34 cellular contexts compared by ENCODE assay signal in genomic region chr3:147540921-147541320, GRCh38.
"Had no signal": no experiment of that assay in that cellular context is flagged by ENCODE, and none has a peak within 500 bp of the region (broad histone marks: within the 10 kb centered on the region; RNA-seq: fewer than 3 reads in every experiment).

No MANE protein-coding gene starts in this region.

- H3K27me3 ChIP-seq: MG63 had no signal

- DNase-seq: Kasumi-1, MG63, MM.1S, MV-4-11, NCI-H1048, NCI-H1092, NCI-H1092 treated with DMSO at 0.1 percent for 48 hours, NCI-H1105, NCI-H1105 treated with DMSO at 0.1 percent for 48 hours, NCI-H1417 treated with DMSO at 0.1 percent for 48 hours, NCI-H1436, NCI-H1436 treated with DMSO at 0.1 percent for 48 hours, NCI-H146, NCI-H1694, NCI-H1694 treated with DMSO at 0.1 percent for 48 hours, NCI-H187, NCI-H187 treated with DMSO at 0.1 percent for 48 hours, NCI-H1930, NCI-H2029, NCI-H2029 treated with DMSO at 0.1 percent for 48 hours, NCI-H2081, NCI-H2081 treated with DMSO at 0.1 percent for 48 hours, NCI-H2107, NCI-H2171, NCI-H2171 treated with DMSO at 0.1 percent for 48 hours, NCI-H2227 treated with DMSO at 0.1 percent for 48 hours, NCI-H226, NCI-H345, NCI-H446, NCI-H446 treated with DMSO at 0.1 percent for 48 hours, NCI-H510A, NCI-H510A treated with DMSO at 0.1 percent for 48 hours, NCI-H524, NCI-H524 treated with DMSO at 0.1 percent for 48 hours had no signal

- H3K4me3 ChIP-seq: MG63 had no signal

- H3K36me3 ChIP-seq: MG63 had no signal
